In genomic region chr11:25547293-25547692, GRCh38 we compare ENCODE assay signal across 7 cellular contexts.
"Had no signal": no experiment of that assay in that cellular context is flagged by ENCODE, and none has a peak within 500 bp of the region (broad histone marks: within the 10 kb centered on the region; RNA-seq: fewer than 3 reads in every experiment).

No MANE protein-coding gene starts in this region.

- H3K27ac ChIP-seq: GM23248 had no signal

- H2AFZ ChIP-seq: GM23248 had no signal

- DNase-seq: GM23248, H9, HFFc6, IMR-90, KG1 had no signal

- H3K4me3 Mint-ChIP-seq: H9, HFFc6 had no signal

- H3K4me3 ChIP-seq: GM23248, K562 had no signal

- H3K27ac Mint-ChIP-seq: HFFc6 had no signal

- ATAC-seq: HCT116, K562 had no signal

- H3K9ac ChIP-seq: GM23248 had no signal
